19 cellular contexts compared by ENCODE assay signal in genomic region chr10:118166951-118167350, GRCh38.
DNase-seq lines count a peak whose midpoint lies in the region; ATAC-seq, FAIRE-seq and TF ChIP-seq lines count a peak whose summit lies in the region.
"Had no signal": no experiment of that assay in that cellular context is flagged by ENCODE, and none has a peak within 500 bp of the region (broad histone marks: within the 10 kb centered on the region; RNA-seq: fewer than 3 reads in every experiment).

No MANE protein-coding gene starts in this region.

- no peak overlapping the region for H3K4me3 ChIP-seq in astrocyte (ENCODE audit: insufficient read depth, low read depth, low read length)
- no peak overlapping the region for H3K4me3 ChIP-seq in upper lobe of left lung

- H3K4me1 Mint-ChIP-seq in astrocyte (ENCODE audit: low read depth, unreplicated experiment) (no peaks in the 10 kb centered on the region), nephron progenitor cell (peaks cover 24% of the 10 kb centered on the region)
- H3K4me1 Mint-ChIP-seq: CD14-positive monocyte had no signal

- H3K4me3 Mint-ChIP-seq in astrocyte (ENCODE audit: unreplicated experiment) (no peak overlapping the region), nephron progenitor cell (no peak overlapping the region)
- H3K4me3 Mint-ChIP-seq: CD14-positive monocyte had no signal

- no peak overlapping the region for H3K4me2 ChIP-seq in astrocyte (ENCODE audit: low read length)

- TF ChIP-seq CTCF in astrocyte (IDR thresholded peaks at IDR 0.05; ENCODE audit: insufficient read depth, low read depth, low read length) (no peak), nephron progenitor cell (IDR thresholded peaks at IDR 0.05) (no peak), upper lobe of left lung (IDR thresholded peaks at IDR 0.05) (no peak)

- H3K27ac Mint-ChIP-seq in astrocyte (ENCODE audit: unreplicated experiment): no peak overlapping the region
- peak overlapping the region; percentile 8 for H3K27ac Mint-ChIP-seq in nephron progenitor cell

- no peak for ATAC-seq in upper lobe of left lung (ENCODE audit: low FRiP score in 2 of 2)
- ATAC-seq in GM18873 (IDR thresholded peaks at IDR 0.05; ENCODE audit: low FRiP score, unreplicated experiment): no peak
- ATAC-seq: Panc1 had no signal

- H3K9ac ChIP-seq in astrocyte (ENCODE audit: low read length): no peak overlapping the region

- no peak overlapping the region for H3K27ac ChIP-seq in astrocyte (ENCODE audit: low read depth, low read length)
- no peak overlapping the region for H3K27ac ChIP-seq in upper lobe of left lung

- H3K36me3 ChIP-seq in astrocyte (ENCODE audit: insufficient read depth, low read length) (no peaks in the 10 kb centered on the region), upper lobe of left lung (no peaks in the 10 kb centered on the region)

- no peak for TF ChIP-seq POLR2A in upper lobe of left lung (IDR thresholded peaks at IDR 0.05)

- H2AFZ ChIP-seq in astrocyte (ENCODE audit: low read depth, low read length): no peak overlapping the region

- no peaks in the 10 kb centered on the region for H4K20me1 ChIP-seq in astrocyte (ENCODE audit: insufficient read depth, low read length)

- no peaks in the 10 kb centered on the region for H3K79me2 ChIP-seq in astrocyte (ENCODE audit: insufficient read depth, low read length)

- 91% methylated on average over 4 of the region's 4 CpGs for WGBS in upper lobe of left lung, 2 donors

- no peaks in the 10 kb centered on the region for H3K27me3 ChIP-seq in astrocyte (ENCODE audit: insufficient read depth, low read length)
- H3K27me3 ChIP-seq in upper lobe of left lung: no peaks in the 10 kb centered on the region

- peak; percentile 87 for FAIRE-seq in astrocyte (lab: Jason Lieb, UNC)
- FAIRE-seq: H1 had no signal

- peak; percentile 58 for DNase-seq in GM04504 (ENCODE audit: low read depth)
- no peak for DNase-seq in astrocyte (ENCODE audit: low read depth)
- no peak for DNase-seq in nephron progenitor cell
- DNase-seq in COR-L47 (lab: John Stamatoyannopoulos, UW): no peak
- DNase-seq in HCEC 1CT: no peak
- no peak for DNase-seq in upper lobe of left lung
- DNase-seq: Calu3, DMS79, GDM1, KBM-7, NCI-H1092 treated with DMSO at 0.1 percent for 48 hours, NCI-H1694 treated with DMSO at 0.1 percent for 48 hours, NCI-H446 treated with DMSO at 0.1 percent for 48 hours, NCI-H774, SHP77 had no signal

- H3K4me1 ChIP-seq in astrocyte (ENCODE audit: insufficient read depth, low read length) (no peaks in the 10 kb centered on the region), upper lobe of left lung (no peaks in the 10 kb centered on the region)

- H3K36me3 Mint-ChIP-seq in astrocyte (ENCODE audit: low read depth, unreplicated experiment) (no peaks in the 10 kb centered on the region), nephron progenitor cell (ENCODE audit: low read depth) (no peaks in the 10 kb centered on the region)
- H3K36me3 Mint-ChIP-seq: CD14-positive monocyte had no signal

- H3K9me3 Mint-ChIP-seq in astrocyte (ENCODE audit: unreplicated experiment) (no peaks in the 10 kb centered on the region), nephron progenitor cell (no peaks in the 10 kb centered on the region)

- H3K9me3 ChIP-seq in astrocyte (ENCODE audit: insufficient read depth, low read depth, low read length): no peaks in the 10 kb centered on the region
- H3K9me3 ChIP-seq in upper lobe of left lung: no peaks in the 10 kb centered on the region

- no peak for TF ChIP-seq EP300 in upper lobe of left lung (IDR thresholded peaks at IDR 0.05)

- H3K27me3 Mint-ChIP-seq in astrocyte (ENCODE audit: low read depth, unreplicated experiment) (peaks cover 5% of the 10 kb centered on the region), nephron progenitor cell (ENCODE audit: low read depth, poor library complexity) (peaks cover 3% of the 10 kb centered on the region)
